10 cellular contexts compared by ENCODE assay signal in the genomic region with DNA sequence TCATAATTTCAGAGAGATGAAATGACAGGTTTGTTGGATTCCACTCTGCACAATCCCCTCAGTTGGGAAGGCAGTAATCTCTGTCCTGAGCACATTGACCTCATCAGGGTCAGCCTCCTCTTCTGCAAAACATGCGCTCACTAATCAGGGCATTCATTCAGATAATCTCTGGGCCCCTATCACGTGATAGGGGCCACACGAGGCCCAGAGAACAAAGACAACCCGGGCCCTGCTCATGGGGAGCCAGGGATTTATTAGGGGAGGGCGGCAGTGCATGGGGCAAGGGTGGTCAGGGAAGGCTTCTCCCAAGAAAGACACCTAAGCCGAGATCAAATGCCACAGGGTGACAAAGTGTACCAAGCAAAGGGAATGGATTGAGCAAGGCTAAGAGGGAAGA. TPM values are rescaled to one million over a fixed set of nuclear protein-coding genes. Genes with fewer than 3 reads are reported as not detected.
A peak's percentile ranks its signal among the peaks of the same experiment; 100 is the strongest.
DNase-seq lines count a peak whose midpoint lies in the region; ATAC-seq and TF ChIP-seq lines count a peak whose summit lies in the region.
"Had no signal": no experiment of that assay in that cellular context is flagged by ENCODE, and none has a peak within 500 bp of the region (broad histone marks: within the 10 kb centered on the region; RNA-seq: fewer than 3 reads in every experiment).

No MANE protein-coding gene starts in this region.

- POLR2A ChIA-PET in activated CD8-positive, alpha-beta T cell treated with anti-CD3 and anti-CD28 coated beads, Interleukin-2, amount 10 ng/mL, durations not matched to agents 7 days and 5 days (lab: Charles Lee) = interaction anchor here (1.1 to 7.1 kb wide), 6 partner anchors 14 to 320 kb away, joined by 3 to 107 read pairs (median 18); partner anchors contain the start of genes DAG1, GPX1, NICN1 and QRICH1

- peaks cover 0 to 46% (median 9%) of the 10 kb centered on the region in 6 donors for H3K36me3 ChIP-seq in spleen
- H3K36me3 ChIP-seq in aorta (ENCODE audit: control insufficient read depth in 1 of 2, insufficient read depth in 2 of 2, low read length in 1 of 2) = peaks cover 0 to 5% of the 10 kb centered on the region in 2 donors

- H3K4me1 ChIP-seq in right cardiac atrium (ENCODE audit: control insufficient read depth, insufficient read depth, low read length) (peaks cover 19% of the 10 kb centered on the region), spleen (peaks cover 60 to 87% (median 80%) of the 10 kb centered on the region in 6 donors), aorta (ENCODE audit: control insufficient read depth in 1 of 2, insufficient read depth in 2 of 2, low read length in 2 of 2) (peaks cover 0 to 12% of the 10 kb centered on the region in 2 donors)

- no peaks in the 10 kb centered on the region for H3K27me3 ChIP-seq in right cardiac atrium (ENCODE audit: control insufficient read depth, insufficient read depth)
- no peaks in the 10 kb centered on the region for H3K27me3 ChIP-seq in spleen (replicated peaks in 1 of 7)
- H3K27me3 ChIP-seq in aorta (ENCODE audit: control insufficient read depth in 1 of 2, insufficient read depth in 2 of 2, low read length in 1 of 2) = no peaks in the 10 kb centered on the region
- H3K27me3 ChIP-seq: pancreas had no signal

- H3K9me3 Mint-ChIP-seq in activated CD8-positive, alpha-beta T cell treated with anti-CD3 and anti-CD28 coated beads, Interleukin-2, amount 10 ng/mL, durations not matched to agents 7 days and 5 days (ENCODE audit: insufficient read depth) = no peaks in the 10 kb centered on the region

- peak overlapping the region; percentile 89 for H3K27ac Mint-ChIP-seq in activated CD8-positive, alpha-beta T cell treated with anti-CD3 and anti-CD28 coated beads, Interleukin-2, amount 10 ng/mL, durations not matched to agents 7 days and 5 days

- H3K9me3 ChIP-seq in right cardiac atrium (ENCODE audit: control insufficient read depth, low read length) (no peaks in the 10 kb centered on the region), spleen (no peaks in the 10 kb centered on the region), aorta (ENCODE audit: control insufficient read depth, low read length) (no peaks in the 10 kb centered on the region)
- H3K9me3 ChIP-seq: pancreas had no signal

- no peak for ATAC-seq in activated CD8-positive, alpha-beta T cell treated with anti-CD3 and anti-CD28 coated beads, Interleukin-2, amount 10 ng/mL, durations not matched to agents 7 days and 5 days
- ATAC-seq in right cardiac atrium = no peak
- ATAC-seq in HG03521 (IDR thresholded peaks at IDR 0.05; ENCODE audit: unreplicated experiment) = no peak
- no peak for ATAC-seq in HG03135 (IDR thresholded peaks at IDR 0.05; ENCODE audit: unreplicated experiment)
- no peak for ATAC-seq in aorta (ENCODE audit: low FRiP score)

- intact Hi-C loops in right cardiac atrium (cut with DNase I) (loop anchor here in 1 of 4 donors (5.0 kb wide), 1 partner anchor 56 kb away; the partner anchor contains the start of gene GPX1), spleen (cut with DNase I; ENCODE audit: low total_unique reads) (loop anchor here (5.0 kb wide), 1 partner anchor 71 kb away; the partner anchor contains the start of gene USP4), aorta (cut with DNase I) (loop anchor here in 1 of 2 donors (2.0 to 5.0 kb wide), 4 partner anchors 56 to 321 kb away; partner anchors contain the start of genes DAG1, GPX1, QRICH1 and USP4)

- H3K4me3 Mint-ChIP-seq in activated CD8-positive, alpha-beta T cell treated with anti-CD3 and anti-CD28 coated beads, Interleukin-2, amount 10 ng/mL, durations not matched to agents 7 days and 5 days = peak overlapping the region; percentile 86

- H3K36me3 Mint-ChIP-seq in activated CD8-positive, alpha-beta T cell treated with anti-CD3 and anti-CD28 coated beads, Interleukin-2, amount 10 ng/mL, durations not matched to agents 7 days and 5 days (ENCODE audit: low read depth) = peaks cover 69% of the 10 kb centered on the region

- 71% methylated on average over 6 of the region's 6 CpGs for WGBS in right cardiac atrium
- WGBS in spleen, 5 donors = 75 to 93% (median 91%) methylated on average over 6 of the region's 6 CpGs
- 82 to 89% methylated on average over 6 of the region's 6 CpGs for WGBS in aorta, 2 donors

- H3K27ac ChIP-seq in right cardiac atrium (ENCODE audit: low read length) = peak overlapping the region; percentile 75
- H3K27ac ChIP-seq in spleen = peak overlapping the region in 7 of 8 donors; percentile 30 to 100 (median 99)
- peak overlapping the region in 1 of 2 donors; percentile 54 for H3K27ac ChIP-seq in aorta (ENCODE audit: low read depth in 1 of 2, low read length in 2 of 2)

- H3K4me1 Mint-ChIP-seq in activated CD8-positive, alpha-beta T cell treated with anti-CD3 and anti-CD28 coated beads, Interleukin-2, amount 10 ng/mL, durations not matched to agents 7 days and 5 days (ENCODE audit: low read depth) = peaks cover 65% of the 10 kb centered on the region

- H3K27me3 Mint-ChIP-seq in activated CD8-positive, alpha-beta T cell treated with anti-CD3 and anti-CD28 coated beads, Interleukin-2, amount 10 ng/mL, durations not matched to agents 7 days and 5 days (ENCODE audit: low read depth) = peaks cover 1% of the 10 kb centered on the region

- no peak for TF ChIP-seq CTCF in spleen (IDR thresholded peaks at IDR 0.05 in 8 of 11, conservative IDR thresholded peaks at IDR 0.05 in 3 of 11)

- CTCF ChIA-PET in activated CD8-positive, alpha-beta T cell treated with anti-CD3 and anti-CD28 coated beads, Interleukin-2, amount 10 ng/mL, durations not matched to agents 7 days and 5 days (lab: Charles Lee) = interaction anchor here (1.1 to 6.1 kb wide), 3 partner anchors 16 to 35 kb away, joined by 4 to 80 read pairs (median 7); partner anchors contain the start of gene NICN1

- TF ChIP-seq POLR2A in spleen (IDR thresholded peaks at IDR 0.05) = no peak

- H3K4me3 ChIP-seq in right cardiac atrium (ENCODE audit: low read length) (no peak overlapping the region), spleen (peak overlapping the region in 6 of 8 donors; percentile 73 to 92 (median 82)), aorta (ENCODE audit: low read length in 2 of 2) (peak overlapping the region in 1 of 2 donors; percentile 52)

- DNase-seq in NCI-H82 (lab: John Stamatoyannopoulos, UW) (peak; percentile 62), NCI-H82 treated with DMSO at 0.1 percent for 48 hours (lab: John Stamatoyannopoulos, UW; ENCODE audit: unreplicated experiment) (no peak), right cardiac atrium (peak in 2 of 3 donors; percentile 19 to 20), spleen (peak; percentile 70), aorta (no peak)
- DNase-seq in activated CD8-positive, alpha-beta T cell treated with anti-CD3 and anti-CD28 coated beads, Interleukin-2, amount 10 ng/mL, durations not matched to agents 7 days and 5 days = no peak
- DNase-seq: NCI-H2029 treated with DMSO at 0.1 percent for 48 hours had no signal

RNA-seq across cellular contexts. Expression of gene TCTA, which starts 1.1 kb away (rescaled TPM):
- 10 to 100 TPM; 19.6 to 25.2 TPM for total RNA-seq in activated CD8-positive, alpha-beta T cell treated with anti-CD3 and anti-CD28 coated beads, Interleukin-2, amount 10 ng/mL, durations not matched to agents 7 days and 5 days
- 10 to 100 TPM; 15.5 to 21.4 (median 19.0) TPM for total RNA-seq in right cardiac atrium
- 19.4 TPM for polyA plus RNA-seq in right cardiac atrium
- 10 to 100 TPM; 22.1 to 39.4 (median 28.6) TPM for total RNA-seq in spleen
- 10 to 100 TPM; 18.2 to 27.4 (median 25.4) TPM for polyA plus RNA-seq in spleen
- 10 to 100 TPM; 23.8 to 27.2 TPM for total RNA-seq in aorta
- 10 to 100 TPM; 24.8 to 27.3 TPM for polyA plus RNA-seq in aorta

RNA-seq across cellular contexts. Expression of gene RHOA, which starts 1.6 kb away (rescaled TPM):
- total RNA-seq in activated CD8-positive, alpha-beta T cell treated with anti-CD3 and anti-CD28 coated beads, Interleukin-2, amount 10 ng/mL, durations not matched to agents 7 days and 5 days = 100 to 1,000 TPM; 518 to 520 TPM
- 100 to 1,000 TPM; 217 to 310 (median 265) TPM for total RNA-seq in right cardiac atrium
- polyA plus RNA-seq in right cardiac atrium = 142 TPM
- total RNA-seq in spleen = 100 to 1,000 TPM; 452 to 693 (median 522) TPM
- polyA plus RNA-seq in spleen = 100 to 1,000 TPM; 226 to 346 (median 297) TPM
- 100 to 1,000 TPM; 465 to 552 TPM for total RNA-seq in aorta
- polyA plus RNA-seq in aorta = 100 to 1,000 TPM; 367 to 580 TPM

RNA-seq across cellular contexts. Expression of gene AMT, which starts 8.9 kb away (rescaled TPM):
- 1 to 10 TPM; 3.8 to 4.7 TPM for total RNA-seq in activated CD8-positive, alpha-beta T cell treated with anti-CD3 and anti-CD28 coated beads, Interleukin-2, amount 10 ng/mL, durations not matched to agents 7 days and 5 days
- 10 to 100 TPM; 17.4 to 33.7 (median 29.6) TPM for total RNA-seq in right cardiac atrium
- polyA plus RNA-seq in right cardiac atrium = 20.0 TPM
- total RNA-seq in spleen = 10 to 100 TPM in 3 of 7 donors, 1 to 10 TPM in 4; 4.2 to 15.5 (median 7.0) TPM
- 10 to 100 TPM; 13.0 to 35.0 (median 32.9) TPM for polyA plus RNA-seq in spleen
- total RNA-seq in aorta = 10 to 100 TPM in 1 of 2 donors, 1 to 10 TPM in 1; 3.6 to 11.3 TPM
- polyA plus RNA-seq in aorta = 10 to 100 TPM; 12.6 to 70.8 TPM

RNA-seq across cellular contexts. Expression of gene NICN1, which starts 15.8 kb away (rescaled TPM):
- 10 to 100 TPM; 23.2 to 25.7 TPM for total RNA-seq in activated CD8-positive, alpha-beta T cell treated with anti-CD3 and anti-CD28 coated beads, Interleukin-2, amount 10 ng/mL, durations not matched to agents 7 days and 5 days
- total RNA-seq in right cardiac atrium = 10 to 100 TPM in 3 of 4 donors, 1 to 10 TPM in 1; 7.5 to 19.4 (median 18.4) TPM
- polyA plus RNA-seq in right cardiac atrium = 13.3 TPM
- 10 to 100 TPM; 10.9 to 27.7 (median 17.9) TPM for total RNA-seq in spleen
- 10 to 100 TPM in 1 of 3 donors, 1 to 10 TPM in 2; 6.2 to 10.6 (median 9.6) TPM for polyA plus RNA-seq in spleen
- total RNA-seq in aorta = 10 to 100 TPM; 10.7 to 25.6 TPM
- 10 to 100 TPM in 1 of 2 donors, 1 to 10 TPM in 1; 5.5 to 23.4 TPM for polyA plus RNA-seq in aorta

RNA-seq across cellular contexts. Expression of gene GPX1, which starts 55.2 kb away (rescaled TPM):
- 100 to 1,000 TPM; 115 to 119 TPM for total RNA-seq in activated CD8-positive, alpha-beta T cell treated with anti-CD3 and anti-CD28 coated beads, Interleukin-2, amount 10 ng/mL, durations not matched to agents 7 days and 5 days
- total RNA-seq in right cardiac atrium = 100 to 1,000 TPM; 153 to 254 (median 196) TPM
- 258 TPM for polyA plus RNA-seq in right cardiac atrium
- total RNA-seq in spleen = 100 to 1,000 TPM; 252 to 415 (median 300) TPM
- 100 to 1,000 TPM; 360 to 652 (median 488) TPM for polyA plus RNA-seq in spleen
- total RNA-seq in aorta = 100 to 1,000 TPM; 174 to 209 TPM
- polyA plus RNA-seq in aorta = 100 to 1,000 TPM; 316 to 484 TPM

Comparison
In these comparisons a context has a peak if more than half of its experiments do, and no peak if none do; other contexts are left out.
1. DNase-seq: peak in NCI-H82 (single experiment), right cardiac atrium (2 of 3) and spleen (single experiment); none in NCI-H82 treated with DMSO at 0.1 percent for 48 hours (single experiment), activated CD8-positive, alpha-beta T cell treated with anti-CD3 and anti-CD28 coated beads, Interleukin-2, amount 10 ng/mL, durations not matched to agents 7 days and 5 days (single experiment) and aorta (0 of 2).